8 cellular contexts compared by ENCODE assay signal in the genomic region with DNA sequence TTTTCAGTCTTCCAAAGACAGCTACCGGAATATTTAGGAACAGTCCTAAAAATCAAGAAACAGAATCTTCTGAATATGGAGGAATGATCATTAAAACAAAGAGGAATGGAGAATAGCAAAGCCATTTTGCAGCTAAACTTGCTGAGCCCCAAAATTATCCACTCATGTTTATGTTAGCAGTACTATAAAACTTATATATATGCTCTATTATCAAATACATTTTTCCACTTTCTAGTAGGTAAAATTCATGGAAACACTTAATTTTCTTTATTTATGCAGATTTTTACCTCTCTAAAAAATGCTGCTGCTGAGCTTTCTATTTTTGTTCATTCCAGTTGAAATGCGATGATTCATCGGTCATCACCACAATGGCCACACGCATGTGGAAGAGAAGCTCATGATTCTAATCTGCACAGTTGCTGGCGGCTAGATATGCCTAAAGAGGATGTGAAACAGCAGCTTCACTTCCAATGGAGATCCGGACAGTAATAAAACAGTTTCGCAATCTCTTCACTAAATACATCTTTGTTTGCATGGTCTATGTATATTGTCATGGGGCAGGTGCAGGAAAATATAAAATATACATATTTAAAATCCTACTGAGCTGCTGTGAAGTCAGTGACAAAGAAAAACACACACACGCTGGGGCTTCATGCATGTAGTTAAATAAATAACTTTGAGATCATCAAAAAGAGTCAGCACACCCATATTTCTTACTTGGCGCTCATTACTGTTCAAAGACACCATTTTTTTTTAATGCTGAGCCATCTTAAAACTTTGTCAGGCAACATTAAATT.
A peak's percentile ranks its signal among the peaks of the same experiment; 100 is the strongest.
DNase-seq lines count a peak whose midpoint lies in the region; ATAC-seq and TF ChIP-seq lines count a peak whose summit lies in the region.

No MANE protein-coding gene starts in this region.

- no peak overlapping the region for H3K27ac Mint-ChIP-seq in CD4-positive, alpha-beta memory T cell

- H3K4me1 Mint-ChIP-seq in CD4-positive, alpha-beta memory T cell = peaks cover 0 to 4% (median 0%) of the 10 kb centered on the region in 4 donors

- intact Hi-C loops in CD4-positive, alpha-beta memory T cell (cut with micrococcal nuclease) = no loop called here

- POLR2A ChIA-PET in GM10248 (lab: Yijun Ruan, JAX) = no interaction called here
- POLR2A ChIA-PET in CD4-positive, alpha-beta memory T cell (lab: Charles Lee; ENCODE audit: partially characterized antibody) = no interaction called here

- no peak overlapping the region for H3K4me3 ChIP-seq in CD4-positive, alpha-beta memory T cell (ENCODE audit: low read length in 2 of 2)

- ATAC-seq in GM21786 (IDR thresholded peaks at IDR 0.05; ENCODE audit: unreplicated experiment) = peak; percentile 83

- TF ChIP-seq CTCF in GM10248 (IDR thresholded peaks at IDR 0.05; ENCODE audit: control extremely low read depth, extremely low read depth, low read depth, missing control alignments) = no peak

- no peaks in the 10 kb centered on the region for H3K27me3 ChIP-seq in CD4-positive, alpha-beta memory T cell (ENCODE audit: insufficient read depth, low read length)

- no peaks in the 10 kb centered on the region for H3K4me1 ChIP-seq in CD4-positive, alpha-beta memory T cell (ENCODE audit: insufficient read depth, low read length)

- peaks cover 0 to 5% (median under 1%) of the 10 kb centered on the region in 8 donors for H3K9me3 Mint-ChIP-seq in CD4-positive, alpha-beta memory T cell

- no peak overlapping the region for H3K27ac ChIP-seq in CD4-positive, alpha-beta memory T cell (ENCODE audit: low read depth, low read length)

- DNase-seq in GM10248 (ENCODE audit: extremely low spot score) (peak; percentile 67), HUDEP-2 (lab: John Stamatoyannopoulos, UW; ENCODE audit: unreplicated experiment in 76 of 76) (peak in 57 of 76 experiments; percentile 1 to 74 (median 29)), SW480 (ENCODE audit: low spot score) (peak; percentile 83), kidney tubule cell (ENCODE audit: low spot score) (peak; percentile 59)
- no peak for DNase-seq in activated CD4-positive, CD25-positive, alpha-beta regulatory T cell (lab: John Stamatoyannopoulos, UW)
- no peak for DNase-seq in CD4-positive, alpha-beta memory T cell
- no peak for DNase-seq in activated CD8-positive, alpha-beta memory T cell treated with anti-CD3 and anti-CD28 coated beads, Interleukin-2, amount 50 U/mL, for 4 hours

- peaks cover 12 to 30% of the 10 kb centered on the region in 2 donors for H3K36me3 Mint-ChIP-seq in CD4-positive, alpha-beta memory T cell

- no peaks in the 10 kb centered on the region for H3K36me3 ChIP-seq in CD4-positive, alpha-beta memory T cell (ENCODE audit: insufficient read depth, low read length)

- no peak overlapping the region for H3K4me3 Mint-ChIP-seq in CD4-positive, alpha-beta memory T cell

- CTCF ChIA-PET in GM10248 (lab: Yijun Ruan, JAX) = interaction anchor here (0.9 to 2.3 kb wide), 5 partner anchors 8 to 76 kb away, joined by 3 to 7 read pairs (median 5); no protein-coding TSS in a partner anchor
- CTCF ChIA-PET in CD4-positive, alpha-beta memory T cell (lab: Charles Lee; ENCODE audit: partially characterized antibody) = no interaction called here

- no peaks in the 10 kb centered on the region for H3K9me3 ChIP-seq in CD4-positive, alpha-beta memory T cell (ENCODE audit: control insufficient read depth in 1 of 2, low read length in 2 of 2)

- H3K27me3 Mint-ChIP-seq in CD4-positive, alpha-beta memory T cell = no peaks in the 10 kb centered on the region

Comparison
In these comparisons a context has a peak if more than half of its experiments do, and no peak if none do; other contexts are left out.
1. DNase-seq: peak in GM10248 (single experiment), HUDEP-2 (57 of 76), SW480 (single experiment) and kidney tubule cell (single experiment); none in activated CD4-positive, CD25-positive, alpha-beta regulatory T cell (0 of 4), CD4-positive, alpha-beta memory T cell (0 of 5) and activated CD8-positive, alpha-beta memory T cell treated with anti-CD3 and anti-CD28 coated beads, Interleukin-2, amount 50 U/mL, for 4 hours (single experiment).